In genomic region chr15:90603893-90604292, GRCh38 we compare ENCODE assay signal across 8 cellular contexts.
DNase-seq lines count a peak whose midpoint lies in the region; ATAC-seq and TF ChIP-seq lines count a peak whose summit lies in the region.

No MANE protein-coding gene starts in this region.

- H3K27me3 Mint-ChIP-seq in activated CD4-positive, alpha-beta T cell treated with anti-CD3 and anti-CD28 coated beads for 36 hours: no peaks in the 10 kb centered on the region

- CTCF ChIA-PET in activated CD4-positive, alpha-beta T cell treated with anti-CD3 and anti-CD28 coated beads for 36 hours (lab: Charles Lee): interaction anchor here (0.7 to 1.5 kb wide), 7 partner anchors 9 to 91 kb away, joined by 3 to 4 read pairs (median 3); no protein-coding TSS in a partner anchor

- H3K4me1 Mint-ChIP-seq in activated CD4-positive, alpha-beta T cell treated with anti-CD3 and anti-CD28 coated beads for 36 hours: peaks cover 26% of the 10 kb centered on the region

- H3K4me3 ChIP-seq in epithelial cell of proximal tubule (ENCODE audit: low read depth, low read length): no peak overlapping the region

- H3K4me3 Mint-ChIP-seq in activated CD4-positive, alpha-beta T cell treated with anti-CD3 and anti-CD28 coated beads for 36 hours: no peak overlapping the region

- peak; percentile 42 for DNase-seq in activated CD4-positive, CD25-positive, alpha-beta regulatory T cell treated with anti-CD3 and anti-CD28 coated beads, Interleukin-2, amount 50 U/mL, for 72 hours
- peak; percentile 75 for DNase-seq in activated CD4-positive, alpha-beta T cell treated with anti-CD3 and anti-CD28 coated beads for 36 hours
- DNase-seq in epithelial cell of proximal tubule (ENCODE audit: low read depth) (no peak), NCI-H187 treated with DMSO at 0.1 percent for 48 hours (lab: John Stamatoyannopoulos, UW) (no peak), D341Med (ENCODE audit: low spot score) (no peak)
- DNase-seq in stimulated activated CD4-positive, alpha-beta T cell treated with anti-CD3 and anti-CD28 coated beads, Interleukin-4, amount 100 ng/mL, for 1 hour: peak; percentile 57

- ATAC-seq in activated CD4-positive, CD25-positive, alpha-beta regulatory T cell treated with anti-CD3 and anti-CD28 coated beads, Interleukin-2, amount 50 U/mL, for 24 hours: no peak
- peak; percentile 70 for ATAC-seq in activated CD4-positive, alpha-beta T cell treated with anti-CD3 and anti-CD28 coated beads for 36 hours
- no peak for ATAC-seq in GM19467 (IDR thresholded peaks at IDR 0.05; ENCODE audit: unreplicated experiment)

- POLR2A ChIA-PET in activated CD4-positive, alpha-beta T cell treated with anti-CD3 and anti-CD28 coated beads for 36 hours (lab: Charles Lee): interaction anchor here (0.6 kb wide), 2 partner anchors 17 to 198 kb away, joined by 4 to 5 read pairs; no protein-coding TSS in a partner anchor

- H3K9me3 Mint-ChIP-seq in activated CD4-positive, alpha-beta T cell treated with anti-CD3 and anti-CD28 coated beads for 36 hours (ENCODE audit: low read depth): no peaks in the 10 kb centered on the region

- H3K36me3 Mint-ChIP-seq in activated CD4-positive, alpha-beta T cell treated with anti-CD3 and anti-CD28 coated beads for 36 hours (ENCODE audit: low read depth): peaks cover 22% of the 10 kb centered on the region

- H3K27ac Mint-ChIP-seq in activated CD4-positive, alpha-beta T cell treated with anti-CD3 and anti-CD28 coated beads for 36 hours: peak overlapping the region; percentile 2

- intact Hi-C loops in activated CD4-positive, alpha-beta T cell treated with anti-CD3 and anti-CD28 coated beads for 36 hours (cut with DNase I, micrococcal nuclease): loop anchor here in 1 of 2 experiments (1.0 kb wide), 1 partner anchor 284 kb away; no protein-coding TSS in a partner anchor

- TF ChIP-seq CTCF in epithelial cell of proximal tubule (conservative IDR thresholded peaks at IDR 0.05; ENCODE audit: low read depth, low read length): peak; percentile 74

Comparison
In these comparisons a context has a peak if more than half of its experiments do, and no peak if none do; other contexts are left out.
1. DNase-seq: peak in activated CD4-positive, CD25-positive, alpha-beta regulatory T cell treated with anti-CD3 and anti-CD28 coated beads, Interleukin-2, amount 50 U/mL, for 72 hours (single experiment), activated CD4-positive, alpha-beta T cell treated with anti-CD3 and anti-CD28 coated beads for 36 hours (single experiment) and stimulated activated CD4-positive, alpha-beta T cell treated with anti-CD3 and anti-CD28 coated beads, Interleukin-4, amount 100 ng/mL, for 1 hour (single experiment); none in epithelial cell of proximal tubule (single experiment), NCI-H187 treated with DMSO at 0.1 percent for 48 hours (single experiment) and D341Med (single experiment).